7 cellular contexts compared by ENCODE assay signal in the genomic region with DNA sequence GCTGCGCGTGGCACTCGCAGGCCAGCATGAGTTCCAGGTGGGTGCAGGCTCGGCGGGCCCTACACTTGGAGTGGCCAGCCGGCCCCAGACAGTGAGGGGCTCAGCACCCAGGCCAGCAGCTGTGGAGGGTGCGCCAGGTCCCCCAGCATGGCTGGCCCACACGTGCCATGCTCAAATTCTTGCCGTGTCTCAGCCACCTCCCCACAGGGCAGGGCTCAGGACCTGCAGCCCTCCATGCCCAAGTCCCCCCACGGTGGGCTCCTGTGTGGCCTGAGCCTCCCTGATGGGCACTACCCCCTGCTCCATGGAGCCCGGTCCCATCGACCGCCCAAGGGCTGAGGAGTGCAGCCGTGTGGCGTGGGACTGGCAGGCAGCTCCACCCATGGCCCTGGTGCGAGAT.
"Had no signal": no experiment of that assay in that cellular context is flagged by ENCODE, and none has a peak within 500 bp of the region (broad histone marks: within the 10 kb centered on the region; RNA-seq: fewer than 3 reads in every experiment).

No MANE protein-coding gene starts in this region.

- ATAC-seq: GM23338 had no signal

- H3K4me3 Mint-ChIP-seq: GM23338, H9 had no signal

- FAIRE-seq: H1, H54, HTR-8/SVneo had no signal

- H3K4me3 ChIP-seq: GM23338 had no signal

- H3K27ac Mint-ChIP-seq: GM23338, H9 had no signal

- H3K4me1 Mint-ChIP-seq: GM23338, H9 had no signal

- DNase-seq: H9, HCEC 1CT, IMR-90 had no signal
